1 cellular context compared by ENCODE assay signal in the genomic region with DNA sequence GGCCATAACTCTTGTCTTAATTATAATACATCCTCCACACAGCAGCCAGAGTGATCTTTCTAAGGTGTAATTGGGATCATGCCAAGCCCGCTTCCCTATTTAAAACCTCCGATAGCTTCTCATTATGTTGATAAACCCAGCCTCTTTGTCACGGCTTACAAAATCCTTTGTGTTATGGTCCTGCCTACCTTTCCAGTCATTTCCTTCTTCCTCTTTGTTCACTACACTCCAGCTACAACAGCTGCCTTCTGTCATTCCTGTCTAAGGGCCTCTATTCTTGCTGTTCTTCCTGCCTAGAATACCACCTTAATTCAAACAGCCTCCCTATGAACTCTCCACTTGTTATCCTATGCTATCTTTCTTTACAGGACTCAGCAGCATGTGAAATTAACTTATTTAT.
TF ChIP-seq lines count a peak whose summit lies in the region.

No MANE protein-coding gene starts in this region.

TF ChIP-seq in SK-N-SH, 30 proteins besides CTCF, POLR2A, EP300 and RAD21 (continued from another document):
- TF ChIP-seq, protein P1, sequence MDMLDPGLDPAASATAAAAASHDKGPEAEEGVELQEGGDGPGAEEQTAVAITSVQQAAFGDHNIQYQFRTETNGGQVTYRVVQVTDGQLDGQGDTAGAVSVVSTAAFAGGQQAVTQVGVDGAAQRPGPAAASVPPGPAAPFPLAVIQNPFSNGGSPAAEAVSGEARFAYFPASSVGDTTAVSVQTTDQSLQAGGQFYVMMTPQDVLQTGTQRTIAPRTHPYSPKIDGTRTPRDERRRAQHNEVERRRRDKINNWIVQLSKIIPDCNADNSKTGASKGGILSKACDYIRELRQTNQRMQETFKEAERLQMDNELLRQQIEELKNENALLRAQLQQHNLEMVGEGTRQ (IDR thresholded peaks at IDR 0.05; ENCODE audit: borderline replicate concordance, low read depth, low read length) = no peak
- TF ChIP-seq RCOR1 (IDR thresholded peaks at IDR 0.05; ENCODE audit: low read length) = no peak
- TF ChIP-seq FOSL2 (IDR thresholded peaks at IDR 0.05; ENCODE audit: borderline replicate concordance, low read depth) = no peak
- TF ChIP-seq, protein P2, sequence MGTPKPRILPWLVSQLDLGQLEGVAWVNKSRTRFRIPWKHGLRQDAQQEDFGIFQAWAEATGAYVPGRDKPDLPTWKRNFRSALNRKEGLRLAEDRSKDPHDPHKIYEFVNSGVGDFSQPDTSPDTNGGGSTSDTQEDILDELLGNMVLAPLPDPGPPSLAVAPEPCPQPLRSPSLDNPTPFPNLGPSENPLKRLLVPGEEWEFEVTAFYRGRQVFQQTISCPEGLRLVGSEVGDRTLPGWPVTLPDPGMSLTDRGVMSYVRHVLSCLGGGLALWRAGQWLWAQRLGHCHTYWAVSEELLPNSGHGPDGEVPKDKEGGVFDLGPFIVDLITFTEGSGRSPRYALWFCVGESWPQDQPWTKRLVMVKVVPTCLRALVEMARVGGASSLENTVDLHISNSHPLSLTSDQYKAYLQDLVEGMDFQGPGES (IDR thresholded peaks at IDR 0.05; ENCODE audit: low read depth, low read length) = no peak
- TF ChIP-seq ELF1 (IDR thresholded peaks at IDR 0.05) = no peak
